In the genomic region with DNA sequence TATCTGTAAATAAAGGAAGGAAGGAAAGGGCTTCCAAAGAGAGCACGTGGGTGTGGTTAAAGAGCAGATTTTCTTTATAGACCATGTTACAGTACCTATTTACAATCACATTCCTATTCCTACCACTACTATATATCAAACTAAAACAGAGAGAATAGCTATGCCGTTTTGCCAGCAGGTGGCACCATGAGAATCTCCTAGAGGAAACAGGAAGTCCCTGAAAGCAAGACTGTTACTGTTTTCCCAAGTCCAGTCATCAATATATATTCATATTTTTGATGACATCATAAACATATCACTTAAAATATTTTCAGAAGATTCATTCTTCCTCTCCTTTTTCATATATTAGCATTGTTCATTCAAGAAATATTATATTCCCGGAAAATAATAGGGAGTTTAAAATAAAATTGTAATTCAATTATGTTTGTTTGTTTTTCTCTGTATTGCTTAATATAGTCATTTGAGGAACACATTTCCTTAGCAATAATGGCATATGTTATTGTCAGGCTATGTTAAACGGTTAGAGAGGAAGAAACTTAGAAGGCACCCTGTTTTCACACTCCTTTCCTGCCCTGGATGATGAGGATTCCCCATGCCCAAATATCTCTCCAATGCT, we compare ENCODE assay signal across 10 cellular contexts. TPM values are rescaled to one million over a fixed set of nuclear protein-coding genes. Genes with fewer than 3 reads are reported as not detected.
DNase-seq lines count a peak whose midpoint lies in the region; ATAC-seq, FAIRE-seq and TF ChIP-seq lines count a peak whose summit lies in the region.
"Had no signal": no experiment of that assay in that cellular context is flagged by ENCODE, and none has a peak within 500 bp of the region (broad histone marks: within the 10 kb centered on the region; RNA-seq: fewer than 3 reads in every experiment).

No MANE protein-coding gene starts in this region.

- H2AFZ ChIP-seq in SU-DHL-6 (ENCODE audit: low read depth, low read length, severe bottlenecking), result peak overlapping the region; percentile 23
- H2AFZ ChIP-seq in GM12878 (ENCODE audit: control insufficient read depth, low read depth, low read length), result no peak overlapping the region

- peak; percentile 90 for FAIRE-seq in GM12878 (lab: Jason Lieb, UNC)

- TF ChIP-seq RAD21 in GM12878 (IDR thresholded peaks at IDR 0.05; ENCODE audit: insufficient read depth, low read depth, low read length), result peak; percentile 67

- TF ChIP-seq EP300 in GM12878 (IDR thresholded peaks at IDR 0.05; ENCODE audit: borderline replicate concordance in 1 of 2, control insufficient read depth in 1 of 2, low read depth in 2 of 2, low read length in 2 of 2), result no peak

- H3K27ac ChIP-seq in SU-DHL-6 (ENCODE audit: low read depth, low read length) (no peak overlapping the region), GM12878 (ENCODE audit: control insufficient read depth, insufficient read depth) (no peak overlapping the region)
- H3K27ac ChIP-seq: BLaER1 treated with 17β-estradiol and CSF1 and Interleukin-3, amounts not matched to agents 10 nM and 100 nM had no signal

- TF ChIP-seq POLR2A in GM12878 (IDR thresholded peaks at IDR 0.05; ENCODE audit: low read depth, low read length), result no peak

- H3K4me2 ChIP-seq in SU-DHL-6 (ENCODE audit: low read depth, low read length, poor library complexity, severe bottlenecking) (no peak overlapping the region), GM12878 (ENCODE audit: control insufficient read depth, insufficient read depth) (no peak overlapping the region)
- H3K4me2 ChIP-seq: BLaER1 treated with 17β-estradiol and CSF1 and Interleukin-3, amounts not matched to agents 10 nM and 100 nM had no signal

- intact Hi-C loops in GM12878 (cut with micrococcal nuclease; ENCODE audit: unreplicated experiment), result loop anchor here (1.0 kb wide), 1 partner anchor 461 kb away; no protein-coding TSS in a partner anchor

- ATAC-seq in HG02588 (IDR thresholded peaks at IDR 0.05; ENCODE audit: unreplicated experiment) (peak; percentile 80), GM12878 (peak; percentile 94)

- no peaks in the 10 kb centered on the region for H3K27me3 ChIP-seq in SU-DHL-6 (ENCODE audit: low read length)
- H3K27me3 ChIP-seq in GM12878 (replicated peaks in 1 of 2; ENCODE audit: control insufficient read depth in 2 of 2, insufficient read depth in 2 of 2, low read length in 1 of 2), result 0 out of 4 replicates have a peak, but pooled peaks cover 0 to 1% of the 10 kb centered on the region in 2 experiments
- H3K27me3 ChIP-seq: BLaER1 treated with 17β-estradiol and CSF1 and Interleukin-3, amounts not matched to agents 10 nM and 100 nM had no signal

- no peaks in the 10 kb centered on the region for H4K20me1 ChIP-seq in SU-DHL-6 (ENCODE audit: low read depth, low read length)
- H4K20me1 ChIP-seq in GM12878 (ENCODE audit: control insufficient read depth, insufficient read depth), result no peaks in the 10 kb centered on the region
- H4K20me1 ChIP-seq: BLaER1 treated with 17β-estradiol and CSF1 and Interleukin-3, amounts not matched to agents 10 nM and 100 nM had no signal

- DNase-seq in NCI-H2196 (lab: John Stamatoyannopoulos, UW; ENCODE audit: unreplicated experiment), result peak; percentile 70
- no peak for DNase-seq in NCI-H2196 treated with DMSO at 0.1 percent for 48 hours (lab: John Stamatoyannopoulos, UW; ENCODE audit: unreplicated experiment)
- DNase-seq in NCI-H128 (lab: John Stamatoyannopoulos, UW; ENCODE audit: unreplicated experiment), result peak; percentile 28
- no peak for DNase-seq in GM12878 (ENCODE audit: low read depth, low spot score)
- peak; percentile 62 for DNase-seq in iPS-NIHi7 (ENCODE audit: extremely low spot score)
- DNase-seq in stimulated activated CD4-positive, alpha-beta T cell treated with anti-CD3 and anti-CD28 coated beads, Interleukin-1b, Interleukin-23, amount 100 ng/mL, for 24 hours (ENCODE audit: low read depth in 4 of 4, low spot score in 1 of 4), result peak; percentile 14 to 30 (median 21)

- CTCF ChIA-PET in GM12878 (lab: Yijun Ruan, JAX), result interaction anchor here (0.7 to 4.0 kb wide), 27 partner anchors 9 to 497 kb away, joined by 3 to 76 read pairs (median 5); a partner anchor contains a TSS

- in situ Hi-C loops in GM12878 (cut with MboI), result loop anchor here (10.0 kb wide), 1 partner anchor 320 kb away; no protein-coding TSS in a partner anchor

- no TSS peak for BruUV-seq in GM12878 (replicated peaks; lab: Mats Ljungman, UMichigan)

- H3K9ac ChIP-seq in SU-DHL-6 (ENCODE audit: low read length) (no peak overlapping the region), GM12878 (ENCODE audit: control insufficient read depth, insufficient read depth, low read length) (no peak overlapping the region)
- H3K9ac ChIP-seq: BLaER1 treated with 17β-estradiol and CSF1 and Interleukin-3, amounts not matched to agents 10 nM and 100 nM had no signal

- TF ChIP-seq CTCF in SU-DHL-6 (IDR thresholded peaks at IDR 0.05; ENCODE audit: insufficient read depth, low read length, poor library complexity, severe bottlenecking), result peak; percentile 82
- peak; percentile 70 to 81 (median 72) for TF ChIP-seq CTCF in GM12878 (IDR thresholded peaks at IDR 0.05 in 2 of 3, conservative IDR thresholded peaks at IDR 0.05 in 1 of 3; ENCODE audit: control insufficient read depth in 2 of 3, extremely low read depth in 1 of 3, insufficient read depth in 1 of 3, low read depth in 3 of 3, low read length in 3 of 3)

- WGBS in GM12878 (ENCODE audit: insufficient coverage, insufficient replicate concordance, low lambda C conversion rate, missing lambda C conversion rate), result 24% methylated on average over 4 of the region's 4 CpGs

- H3K36me3 ChIP-seq in SU-DHL-6 (ENCODE audit: low read length) (no peaks in the 10 kb centered on the region), GM12878 (ENCODE audit: control insufficient read depth in 2 of 2, insufficient read depth in 2 of 2, low read length in 1 of 2) (no peaks in the 10 kb centered on the region)
- H3K36me3 ChIP-seq: BLaER1 treated with 17β-estradiol and CSF1 and Interleukin-3, amounts not matched to agents 10 nM and 100 nM had no signal

- POLR2A ChIA-PET in GM12878 (lab: Charles Lee), result no interaction called here

- no peaks in the 10 kb centered on the region for H3K79me2 ChIP-seq in SU-DHL-6 (ENCODE audit: insufficient read depth, low read length)
- no peaks in the 10 kb centered on the region for H3K79me2 ChIP-seq in GM12878 (ENCODE audit: control insufficient read depth, insufficient read depth, low read length)

- no peaks in the 10 kb centered on the region for H3K9me2 ChIP-seq in SU-DHL-6 (replicated peaks; ENCODE audit: insufficient read depth, low read length)

- no peaks in the 10 kb centered on the region for H3F3A ChIP-seq in SU-DHL-6 (ENCODE audit: insufficient read depth)

- RAD21 ChIA-PET in GM12878 (lab: Charles Lee; ENCODE audit: unreplicated experiment), result interaction anchor here (0.8 to 2.0 kb wide), 6 partner anchors 54 to 461 kb away, joined by 3 to 31 read pairs (median 3); no protein-coding TSS in a partner anchor

- H3K4me1 ChIP-seq in GM12878 (ENCODE audit: control insufficient read depth, insufficient read depth, low read length), result no peaks in the 10 kb centered on the region
- H3K4me1 ChIP-seq: BLaER1 treated with 17β-estradiol and CSF1 and Interleukin-3, amounts not matched to agents 10 nM and 100 nM had no signal

- no peak overlapping the region for H3K4me3 ChIP-seq in SU-DHL-6 (ENCODE audit: insufficient read depth, low read length, poor library complexity, severe bottlenecking)
- no peak overlapping the region for H3K4me3 ChIP-seq in GM12878
- H3K4me3 ChIP-seq: BLaER1 treated with 17β-estradiol and CSF1 and Interleukin-3, amounts not matched to agents 10 nM and 100 nM had no signal

- H3K9me3 ChIP-seq in SU-DHL-6 (ENCODE audit: insufficient read depth, low read length) (no peaks in the 10 kb centered on the region), GM12878 (replicated peaks; ENCODE audit: control insufficient read depth, insufficient read depth, low read length) (no peaks in the 10 kb centered on the region)
- H3K9me3 ChIP-seq: BLaER1 treated with 17β-estradiol and CSF1 and Interleukin-3, amounts not matched to agents 10 nM and 100 nM had no signal

- SMC1A ChIA-PET in GM12878 (lab: Charles Lee; ENCODE audit: uncharacterized antibody, unreplicated experiment), result interaction anchor here (0.7 to 2.1 kb wide), 10 partner anchors 9 to 461 kb away, joined by 3 to 33 read pairs (median 4); no protein-coding TSS in a partner anchor

TF ChIP-seq in GM12878, 131 proteins besides CTCF, POLR2A, EP300 and RAD21:
- TF ChIP-seq SP1 (IDR thresholded peaks at IDR 0.05; ENCODE audit: low read depth, low read length), result no peak
- no peak for TF ChIP-seq CHD4 (IDR thresholded peaks at IDR 0.05)
- TF ChIP-seq ATF7 (IDR thresholded peaks at IDR 0.05; ENCODE audit: low read depth), result peak; percentile 91
- TF ChIP-seq GATAD2B (conservative IDR thresholded peaks at IDR 0.05; ENCODE audit: low read depth), result no peak
- no peak for TF ChIP-seq TARDBP (IDR thresholded peaks at IDR 0.05; ENCODE audit: borderline replicate concordance)
- TF ChIP-seq PAX5 (IDR thresholded peaks at IDR 0.05; ENCODE audit: borderline replicate concordance, low read depth, low read length), result no peak
- TF ChIP-seq SUZ12 (IDR thresholded peaks at IDR 0.05; ENCODE audit: unreplicated experiment), result no peak
- TF ChIP-seq SMC3 (IDR thresholded peaks at IDR 0.05; ENCODE audit: borderline replicate concordance, low read length), result peak; percentile 69; the same call in 1 of the 2 replicates
- TF ChIP-seq SPI1 (IDR thresholded peaks at IDR 0.05; ENCODE audit: borderline replicate concordance, insufficient read depth, low read depth, low read length), result peak; percentile 74; the same call in 1 of the 2 replicates
- no peak for TF ChIP-seq RFX5 (IDR thresholded peaks at IDR 0.05; ENCODE audit: low read depth, low read length)

RNA-seq across cellular contexts. Expression of a gene that starts 6.6 kb away (rescaled TPM):
- not detected in 2 replicates for total RNA-seq in GM12878 (2013; cell fraction: nucleolus; rRNA removed)
- total RNA-seq in GM12878 (2014; rRNA removed) (not detected in 2 replicates), GM12878 (2014; rRNA removed; fragmentation: Illumina TruSeq; extraction: Trizol) (not detected in 2 replicates), GM12878 (2021) (not detected in 2 replicates)
- not detected for polyA plus RNA-seq in GM12878 (2011; ENCODE audit: low read depth)
- polyA plus RNA-seq in GM12878 (2011; rRNA removed) (not detected in 2 replicates), GM12878 (2014; fragmentation: Illumina TruSeq; extraction: Trizol) (not detected in 2 replicates), GM12878 (2014; fragmentation: Nextera tagmentation; extraction: Ambion mirVana) (not detected), GM12878 (2014; rRNA removed) (not detected in 2 replicates), GM12878 (2016; fragmentation: Nextera tagmentation; extraction: Ambion mirVana) (not detected)
- polyA plus RNA-seq in GM12878 (2011; cell fraction: cytosol; rRNA removed), result not detected in 2 replicates
- polyA plus RNA-seq in GM12878 (2011; cell fraction: nucleus; rRNA removed), result not detected in 2 replicates
- not detected in 2 replicates for polyA plus RNA-seq in GM12878 (2012)
- not detected in 2 replicates for polyA minus RNA-seq in GM12878 (2011; rRNA and poly(A)+ RNA removed)
- polyA minus RNA-seq in GM12878 (2011; cell fraction: cytosol; rRNA and poly(A)+ RNA removed), result not detected in 2 replicates
- polyA minus RNA-seq in GM12878 (2011; cell fraction: nucleus; rRNA and poly(A)+ RNA removed), result not detected in 2 replicates
- total RNA-seq: lower leg skin had no signal

Comparison
In these comparisons a context has a peak if more than half of its experiments do, and no peak if none do; other contexts are left out.
1. DNase-seq: peak in NCI-H2196 (single experiment), NCI-H128 (single experiment), iPS-NIHi7 (single experiment) and stimulated activated CD4-positive, alpha-beta T cell treated with anti-CD3 and anti-CD28 coated beads, Interleukin-1b, Interleukin-23, amount 100 ng/mL, for 24 hours (4 of 4); none in NCI-H2196 treated with DMSO at 0.1 percent for 48 hours (single experiment) and GM12878 (single experiment).